Comparison of ENCODE assay signal across 1 cellular context in the genomic region with DNA sequence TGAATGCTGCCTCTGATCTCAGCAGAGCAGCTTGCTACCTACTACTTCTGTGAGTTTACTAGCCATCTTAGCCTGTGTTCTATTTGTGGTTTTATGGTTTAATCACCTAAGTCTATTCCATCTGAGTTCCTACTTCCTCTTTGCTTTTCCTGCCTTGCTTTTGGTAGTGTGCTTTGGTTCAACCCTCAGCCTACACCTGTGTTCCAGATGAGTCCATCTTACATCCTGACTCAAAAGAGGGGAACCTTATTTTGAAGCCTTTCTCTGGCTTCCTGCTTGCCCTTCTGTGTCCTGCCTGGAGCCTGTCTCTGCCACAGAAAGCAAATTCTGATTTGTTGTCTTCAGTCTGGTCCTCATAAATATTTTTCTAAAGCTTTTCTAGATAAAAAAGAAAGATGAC.
A peak's percentile ranks its signal among the peaks of the same experiment; 100 is the strongest.
TF ChIP-seq lines count a peak whose summit lies in the region.

No MANE protein-coding gene starts in this region.

TF ChIP-seq in GM12878, 131 proteins besides CTCF, POLR2A, EP300 and RAD21 (continued from another document):
- TF ChIP-seq ZNF687 (IDR thresholded peaks at IDR 0.05) (peak; percentile 65; the same call in 1 of the 2 replicates), DPF2 (IDR thresholded peaks at IDR 0.05) (peak; percentile 72), ZZZ3 (IDR thresholded peaks at IDR 0.05; ENCODE audit: control insufficient read depth, insufficient read length, low read depth) (no peak), RELA (IDR thresholded peaks at IDR 0.05; ENCODE audit: borderline replicate concordance, partially characterized antibody) (no peak), SREBF1 (IDR thresholded peaks at IDR 0.05; ENCODE audit: low read length) (no peak), CREB1 (IDR thresholded peaks at IDR 0.05; ENCODE audit: low read depth) (no peak), ZNF207 (IDR thresholded peaks at IDR 0.05; ENCODE audit: borderline replicate concordance) (no peak), WRNIP1 (IDR thresholded peaks at IDR 0.05; ENCODE audit: borderline replicate concordance, low read depth, low read length) (no peak), CBX3 (IDR thresholded peaks at IDR 0.05; ENCODE audit: borderline replicate concordance, low read depth) (no peak), RBBP5 (conservative IDR thresholded peaks at IDR 0.05) (no peak), CBX5 (IDR thresholded peaks at IDR 0.05; ENCODE audit: low read depth) (0 out of 2 replicates have a peak, but pooled peaks have one; percentile 62), STAT1 (conservative IDR thresholded peaks at IDR 0.05) (no peak), MTA2 (IDR thresholded peaks at IDR 0.05; ENCODE audit: low read depth) (peak; percentile 50; the same call in 1 of the 2 replicates)
